In genomic region chr1:19680644-19681043, GRCh38 we compare ENCODE assay signal across 26 cellular contexts. TPM values are rescaled to one million over a fixed set of nuclear protein-coding genes. Genes with fewer than 3 reads are reported as not detected.
"Had no signal": no experiment of that assay in that cellular context is flagged by ENCODE, and none has a peak within 500 bp of the region (broad histone marks: within the 10 kb centered on the region; RNA-seq: fewer than 3 reads in every experiment).

No MANE protein-coding gene starts in this region.

- DNase-seq: colonic mucosa; dermis blood vessel endothelial cell; effector CD4-positive, alpha-beta T cell; foreskin melanocyte; hippocampal formation; kidney; left colon; mesendoderm; naive B cell; nephron progenitor cell; psoas muscle; retina; sigmoid colon; stimulated activated CD4-positive, alpha-beta T cell treated with anti-CD3 and anti-CD28 coated beads, Interleukin-2, amount 100 ng/mL, for 24 hours; stimulated activated CD4-positive, alpha-beta T cell treated with anti-CD3 and anti-CD28 coated beads, Interleukin-4, amount 100 ng/mL, for 4 hours; stimulated activated naive B cell treated with anti-CD40 and anti-IgM and Interleukin-4, amounts not matched to agents 10 μg/mL and 1 μg/mL and 100 μg/mL, for 72 hours; stimulated activated naive CD8-positive, alpha-beta T cell treated with anti-CD3 and anti-CD28 coated beads, Interleukin-15, amount 100 ng/mL, for 72 hours; testis; upper lobe of right lung had no signal

- H3K27ac Mint-ChIP-seq: naive B cell; nephron progenitor cell; stimulated activated naive CD8-positive, alpha-beta T cell treated with anti-CD3 and anti-CD28 coated beads, Interleukin-15, amount 100 ng/mL, for 72 hours had no signal

- H3K9me3 Mint-ChIP-seq: nephron progenitor cell; stimulated activated naive B cell treated with anti-CD40 and anti-IgM and Interleukin-4, amounts not matched to agents 10 μg/mL and 1 μg/mL and 100 μg/mL, for 72 hours; stimulated activated naive CD8-positive, alpha-beta T cell treated with anti-CD3 and anti-CD28 coated beads, Interleukin-15, amount 100 ng/mL, for 72 hours had no signal

- ATAC-seq: heart left ventricle; left colon; psoas muscle; stimulated activated naive B cell treated with anti-CD40 and anti-IgM and Interleukin-4, amounts not matched to agents 10 μg/mL and 1 μg/mL and 100 μg/mL, for 72 hours; stimulated activated naive CD8-positive, alpha-beta T cell treated with anti-CD3 and anti-CD28 coated beads, Interleukin-15, amount 100 ng/mL, for 72 hours; upper lobe of right lung had no signal

- H3K4me1 Mint-ChIP-seq: naive B cell; nephron progenitor cell; stimulated activated naive B cell treated with anti-CD40 and anti-IgM and Interleukin-4, amounts not matched to agents 10 μg/mL and 1 μg/mL and 100 μg/mL, for 72 hours; stimulated activated naive CD8-positive, alpha-beta T cell treated with anti-CD3 and anti-CD28 coated beads, Interleukin-15, amount 100 ng/mL, for 72 hours had no signal

- H3K4me3 Mint-ChIP-seq: naive B cell; nephron progenitor cell; stimulated activated naive B cell treated with anti-CD40 and anti-IgM and Interleukin-4, amounts not matched to agents 10 μg/mL and 1 μg/mL and 100 μg/mL, for 72 hours; stimulated activated naive CD8-positive, alpha-beta T cell treated with anti-CD3 and anti-CD28 coated beads, Interleukin-15, amount 100 ng/mL, for 72 hours had no signal

RNA-seq across cellular contexts. Expression of gene HTR6, which starts 16.0 kb away (rescaled TPM):
- total RNA-seq: colonic mucosa, dermis blood vessel endothelial cell, glomerular endothelial cell, heart left ventricle, kidney, left colon, liver, lung microvascular endothelial cell, psoas muscle, sigmoid colon, subcutaneous adipose tissue, tibial nerve, upper lobe of right lung, vagina had no signal
- polyA plus RNA-seq: heart left ventricle, liver, psoas muscle had no signal
